Comparison of ENCODE assay signal across 21 cellular contexts in the genomic region with DNA sequence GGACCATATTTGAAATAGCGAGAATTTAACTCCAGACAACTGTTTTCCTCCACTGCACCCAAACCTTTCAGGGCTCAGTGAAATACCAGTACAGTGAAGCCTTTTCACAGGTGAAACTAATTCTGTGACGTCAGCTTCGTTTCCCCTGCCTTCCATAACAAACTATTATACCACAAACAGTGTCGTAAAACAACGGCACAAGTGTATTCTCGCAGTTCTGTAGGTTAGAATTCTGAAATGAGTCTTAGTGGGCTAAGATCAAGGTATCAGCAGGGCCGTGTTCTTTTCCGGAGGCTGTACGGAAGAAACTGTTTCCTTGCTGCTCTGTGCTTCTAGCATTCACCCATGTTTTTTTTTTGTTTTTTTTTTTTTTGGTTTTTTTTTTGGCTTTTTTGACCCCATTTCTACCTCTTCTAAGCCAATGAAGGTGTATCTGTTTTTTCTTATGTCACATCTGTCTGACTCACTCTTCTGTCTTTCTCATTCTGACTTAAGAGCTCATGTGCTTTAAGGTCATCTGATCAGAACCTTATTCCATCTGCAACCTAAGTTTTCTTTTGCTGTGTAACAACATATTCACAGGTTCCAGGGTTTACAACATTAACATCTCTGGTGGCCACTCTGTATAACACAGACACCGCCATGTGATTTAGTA.
"Had no signal": no experiment of that assay in that cellular context is flagged by ENCODE, and none has a peak within 500 bp of the region (broad histone marks: within the 10 kb centered on the region; RNA-seq: fewer than 3 reads in every experiment).

No MANE protein-coding gene starts in this region.

- ATAC-seq: gastroesophageal sphincter; naive thymus-derived CD8-positive, alpha-beta T cell; SK-N-SH treated with all-trans-retinoic acid at 6 μM for 48 hours; stimulated activated naive B cell treated with anti-CD40 and anti-IgM and Interleukin-4, amounts not matched to agents 10 μg/mL and 1 μg/mL and 100 μg/mL, for 72 hours had no signal

- H3K4me3 Mint-ChIP-seq: activated naive CD4-positive, alpha-beta T cell treated with anti-CD3 and anti-CD28 coated beads, Interleukin-2, amount 10 ng/mL, durations not matched to agents 7 days and 5 days; activated T-cell treated with anti-CD3 and anti-CD28 coated beads, Interleukin-2, amount 50 U/mL, for 4 hours; endodermal cell; naive thymus-derived CD8-positive, alpha-beta T cell; neural progenitor cell; stimulated activated naive B cell treated with anti-CD40 and anti-IgM and Interleukin-4, amounts not matched to agents 10 μg/mL and 1 μg/mL and 100 μg/mL, for 72 hours; T-helper 2 cell treated with Interferon-gamma antibody and Interleukin-4, amounts not matched to agents 5 μg/mL and 100 μg/mL, for 36 hours had no signal

- H3K27ac ChIP-seq: coronary artery, esophagus squamous epithelium, gastroesophageal sphincter, left ventricle myocardium inferior, neural progenitor cell, sigmoid colon, upper lobe of left lung, WERI-Rb-1 had no signal

- DNase-seq: activated CD8-positive, alpha-beta memory T cell treated with anti-CD3 and anti-CD28 coated beads for 24 hours; activated CD8-positive, alpha-beta memory T cell treated with anti-CD3 and anti-CD28 coated beads, Interleukin-2, amount 50 U/mL, for 4 hours; activated effector memory CD4-positive, alpha-beta T cell treated with Interleukin-2 at 50 U/mL for 16 hours; activated naive CD4-positive, alpha-beta T cell treated with anti-CD3 and anti-CD28 coated beads, Interleukin-2, amount 10 ng/mL, durations not matched to agents 7 days and 5 days; activated T-cell treated with anti-CD3 and anti-CD28 coated beads, Interleukin-2, amount 50 U/mL, for 4 hours; endodermal cell; esophagus squamous epithelium; head of caudate nucleus; hypothalamus; left ventricle myocardium inferior; naive thymus-derived CD8-positive, alpha-beta T cell; sigmoid colon; stimulated activated CD4-positive, alpha-beta T cell treated with anti-CD3 and anti-CD28 coated beads, Interleukin-15, amount 100 ng/mL, for 24 hours; stimulated activated naive B cell treated with anti-CD40 and anti-IgM and Interleukin-4, amounts not matched to agents 10 μg/mL and 1 μg/mL and 100 μg/mL, for 72 hours; upper lobe of left lung; WERI-Rb-1 had no signal

- H3K36me3 Mint-ChIP-seq: neural progenitor cell had no signal

- H3K4me1 Mint-ChIP-seq: activated naive CD4-positive, alpha-beta T cell treated with anti-CD3 and anti-CD28 coated beads, Interleukin-2, amount 10 ng/mL, durations not matched to agents 7 days and 5 days; naive thymus-derived CD8-positive, alpha-beta T cell; neural progenitor cell had no signal

- H3K27me3 ChIP-seq: esophagus squamous epithelium, gastroesophageal sphincter, neural progenitor cell, sigmoid colon, upper lobe of left lung had no signal

- H3K27ac Mint-ChIP-seq: activated naive CD4-positive, alpha-beta T cell treated with anti-CD3 and anti-CD28 coated beads, Interleukin-2, amount 10 ng/mL, durations not matched to agents 7 days and 5 days; endodermal cell; naive thymus-derived CD8-positive, alpha-beta T cell; neural progenitor cell; stimulated activated naive B cell treated with anti-CD40 and anti-IgM and Interleukin-4, amounts not matched to agents 10 μg/mL and 1 μg/mL and 100 μg/mL, for 72 hours; T-helper 2 cell treated with Interferon-gamma antibody and Interleukin-4, amounts not matched to agents 5 μg/mL and 100 μg/mL, for 36 hours had no signal

- H3K9me3 Mint-ChIP-seq: activated naive CD4-positive, alpha-beta T cell treated with anti-CD3 and anti-CD28 coated beads, Interleukin-2, amount 10 ng/mL, durations not matched to agents 7 days and 5 days; activated T-cell treated with anti-CD3 and anti-CD28 coated beads, Interleukin-2, amount 50 U/mL, for 4 hours; endodermal cell; naive thymus-derived CD8-positive, alpha-beta T cell; neural progenitor cell; stimulated activated naive B cell treated with anti-CD40 and anti-IgM and Interleukin-4, amounts not matched to agents 10 μg/mL and 1 μg/mL and 100 μg/mL, for 72 hours; T-helper 2 cell treated with Interferon-gamma antibody and Interleukin-4, amounts not matched to agents 5 μg/mL and 100 μg/mL, for 36 hours had no signal

- H3K27me3 Mint-ChIP-seq: activated naive CD4-positive, alpha-beta T cell treated with anti-CD3 and anti-CD28 coated beads, Interleukin-2, amount 10 ng/mL, durations not matched to agents 7 days and 5 days; naive thymus-derived CD8-positive, alpha-beta T cell; stimulated activated naive B cell treated with anti-CD40 and anti-IgM and Interleukin-4, amounts not matched to agents 10 μg/mL and 1 μg/mL and 100 μg/mL, for 72 hours had no signal

- H3K4me1 ChIP-seq: esophagus squamous epithelium, neural progenitor cell, sigmoid colon, upper lobe of left lung had no signal
